In genomic region chr6:122719176-122719575, GRCh38 we compare ENCODE assay signal across 16 cellular contexts.
DNase-seq lines count a peak whose midpoint lies in the region; FAIRE-seq and TF ChIP-seq lines count a peak whose summit lies in the region.
"Had no signal": no experiment of that assay in that cellular context is flagged by ENCODE, and none has a peak within 500 bp of the region (broad histone marks: within the 10 kb centered on the region; RNA-seq: fewer than 3 reads in every experiment).

No MANE protein-coding gene starts in this region.

- no peaks in the 10 kb centered on the region for H3K27me3 Mint-ChIP-seq in astrocyte (ENCODE audit: low read depth, unreplicated experiment)

- H3K27me3 ChIP-seq in astrocyte (ENCODE audit: insufficient read depth, low read length) (no peaks in the 10 kb centered on the region), Peyer's patch (no peaks in the 10 kb centered on the region)
- H3K27me3 ChIP-seq: BLaER1 treated with 17β-estradiol and CSF1 and Interleukin-3, amounts not matched to agents 10 nM and 100 nM had no signal

- no peak overlapping the region for H3K4me3 Mint-ChIP-seq in astrocyte (ENCODE audit: unreplicated experiment)
- H3K4me3 Mint-ChIP-seq: GM23338; T-helper 1 cell treated with Interleukin-12 subunit alpha and Interleukin-12 subunit beta and Interleukin-4 antibody, amounts not matched to agents 30 μg/mL and 1 μg/mL, for 36 hours had no signal

- peak; percentile 40 for DNase-seq in COR-L47 (lab: John Stamatoyannopoulos, UW)
- peak; percentile 66 for DNase-seq in NCI-H1417 treated with DMSO at 0.1 percent for 48 hours (lab: John Stamatoyannopoulos, UW)
- peak; percentile 82 for DNase-seq in NCI-H748 (lab: John Stamatoyannopoulos, UW; ENCODE audit: unreplicated experiment)
- DNase-seq in astrocyte (ENCODE audit: low read depth), result no peak
- DNase-seq in hippocampal formation (lab: John Stamatoyannopoulos, UW), result no peak
- DNase-seq in NOMO-1 treated with DMSO at 0.1 percent for 48 hours (lab: John Stamatoyannopoulos, UW; ENCODE audit: unreplicated experiment), result no peak
- DNase-seq in Peyer's patch, result no peak
- DNase-seq: DMS 273 treated with DMSO at 0.1 percent for 48 hours, NCI-H2227 treated with DMSO at 0.1 percent for 48 hours, NCI-H526, SHP77, SK-N-SH had no signal

- H3K79me2 ChIP-seq in astrocyte (ENCODE audit: insufficient read depth, low read length), result peaks cover 10% of the 10 kb centered on the region

- peaks cover 2% of the 10 kb centered on the region for H3K9me3 Mint-ChIP-seq in astrocyte (ENCODE audit: unreplicated experiment)
- H3K9me3 Mint-ChIP-seq: GM23338; T-helper 1 cell treated with Interleukin-12 subunit alpha and Interleukin-12 subunit beta and Interleukin-4 antibody, amounts not matched to agents 30 μg/mL and 1 μg/mL, for 36 hours had no signal

- H3K4me1 ChIP-seq in astrocyte (ENCODE audit: insufficient read depth, low read length), result peaks cover 33% of the 10 kb centered on the region
- no peaks in the 10 kb centered on the region for H3K4me1 ChIP-seq in Peyer's patch
- H3K4me1 ChIP-seq: A549 had no signal

- H3K36me3 ChIP-seq in astrocyte (ENCODE audit: insufficient read depth, low read length) (no peaks in the 10 kb centered on the region), Peyer's patch (no peaks in the 10 kb centered on the region)
- H3K36me3 ChIP-seq: BLaER1 treated with 17β-estradiol and CSF1 and Interleukin-3, amounts not matched to agents 10 nM and 100 nM had no signal

- peaks cover 2% of the 10 kb centered on the region for H3K36me3 Mint-ChIP-seq in astrocyte (ENCODE audit: low read depth, unreplicated experiment)

- H3K4me2 ChIP-seq in astrocyte (ENCODE audit: low read length), result peak overlapping the region; percentile 81
- H3K4me2 ChIP-seq: A549, GM23338, SK-N-SH had no signal

- H3K4me3 ChIP-seq in astrocyte (ENCODE audit: insufficient read depth, low read depth, low read length) (peak overlapping the region; percentile 58), Peyer's patch (no peak overlapping the region)
- H3K4me3 ChIP-seq: A549; BLaER1 treated with 17β-estradiol and CSF1 and Interleukin-3, amounts not matched to agents 10 nM and 100 nM; GM23338 had no signal

- no peak overlapping the region for H2AFZ ChIP-seq in astrocyte (ENCODE audit: low read depth, low read length)
- H2AFZ ChIP-seq: GM23338 had no signal

- FAIRE-seq in astrocyte (lab: Jason Lieb, UNC), result no peak
- FAIRE-seq: A549 had no signal

- no peak overlapping the region for H3K27ac Mint-ChIP-seq in astrocyte (ENCODE audit: unreplicated experiment)
- H3K27ac Mint-ChIP-seq: GM23338; T-helper 1 cell treated with Interleukin-12 subunit alpha and Interleukin-12 subunit beta and Interleukin-4 antibody, amounts not matched to agents 30 μg/mL and 1 μg/mL, for 36 hours had no signal

- H4K20me1 ChIP-seq in astrocyte (ENCODE audit: insufficient read depth, low read length), result no peaks in the 10 kb centered on the region
- H4K20me1 ChIP-seq: BLaER1 treated with 17β-estradiol and CSF1 and Interleukin-3, amounts not matched to agents 10 nM and 100 nM had no signal

- TF ChIP-seq POLR2A in Peyer's patch (IDR thresholded peaks at IDR 0.05), result no peak

- no peaks in the 10 kb centered on the region for H3K9me3 ChIP-seq in astrocyte (ENCODE audit: insufficient read depth, low read depth, low read length)
- H3K9me3 ChIP-seq in Peyer's patch, result no peaks in the 10 kb centered on the region
- H3K9me3 ChIP-seq: A549; BLaER1 treated with 17β-estradiol and CSF1 and Interleukin-3, amounts not matched to agents 10 nM and 100 nM; SK-N-SH had no signal

- peaks cover 23% of the 10 kb centered on the region for H3K4me1 Mint-ChIP-seq in astrocyte (ENCODE audit: low read depth, unreplicated experiment)

- no peak overlapping the region for H3K27ac ChIP-seq in astrocyte (ENCODE audit: low read depth, low read length)
- H3K27ac ChIP-seq in Peyer's patch, result no peak overlapping the region
- H3K27ac ChIP-seq: A549; BLaER1 treated with 17β-estradiol and CSF1 and Interleukin-3, amounts not matched to agents 10 nM and 100 nM had no signal

- H3K9ac ChIP-seq in astrocyte (ENCODE audit: low read length), result no peak overlapping the region
- H3K9ac ChIP-seq: BLaER1 treated with 17β-estradiol and CSF1 and Interleukin-3, amounts not matched to agents 10 nM and 100 nM; SK-N-SH had no signal

- TF ChIP-seq CTCF in astrocyte (IDR thresholded peaks at IDR 0.05; ENCODE audit: insufficient read depth, low read depth, low read length) (no peak), Peyer's patch (IDR thresholded peaks at IDR 0.05) (no peak)

Comparison
In these comparisons a context has a peak if more than half of its experiments do, and no peak if none do; other contexts are left out.
1. DNase-seq: peak in COR-L47 (single experiment), NCI-H1417 treated with DMSO at 0.1 percent for 48 hours (single experiment) and NCI-H748 (single experiment); none in astrocyte (single experiment), hippocampal formation (0 of 2), NOMO-1 treated with DMSO at 0.1 percent for 48 hours (single experiment) and Peyer's patch (0 of 3).